9 cellular contexts compared by ENCODE assay signal in genomic region chr7:92641921-92642511, GRCh38. TPM values are rescaled to one million over a fixed set of nuclear protein-coding genes. Genes with fewer than 3 reads are reported as not detected.
DNase-seq lines count a peak whose midpoint lies in the region; ATAC-seq and TF ChIP-seq lines count a peak whose summit lies in the region.
"Had no signal": no experiment of that assay in that cellular context is flagged by ENCODE, and none has a peak within 500 bp of the region (broad histone marks: within the 10 kb centered on the region; RNA-seq: fewer than 3 reads in every experiment).

No MANE protein-coding gene starts in this region.

- no peaks in the 10 kb centered on the region for H3K27me3 ChIP-seq in tibial artery

- peak overlapping the region; percentile 60 for H3K4me3 Mint-ChIP-seq in activated T-cell treated with anti-CD3 and anti-CD28 coated beads, Interleukin-2, amount 50 U/mL, for 4 hours
- H3K4me3 Mint-ChIP-seq in naive B cell, result peak overlapping the region in 1 of 8 donors; percentile 27

- DNase-seq in EL (peak; percentile 87), M059J (ENCODE audit: low read depth) (peak; percentile 86), naive B cell (no peak), HuH-7 (ENCODE audit: low spot score) (no peak), tibial artery (no peak), NCI-H748 (lab: John Stamatoyannopoulos, UW; ENCODE audit: unreplicated experiment) (no peak)
- DNase-seq in activated T-cell treated with anti-CD3 and anti-CD28 coated beads, Interleukin-2, amount 50 U/mL, for 4 hours, result peak; percentile 42

- ATAC-seq in GM21737 (IDR thresholded peaks at IDR 0.05; ENCODE audit: unreplicated experiment) (peak; percentile 62), naive B cell (ENCODE audit: low read depth in 2 of 2) (peak; percentile 63 to 73)
- ATAC-seq in activated T-cell treated with anti-CD3 and anti-CD28 coated beads, Interleukin-2, amount 50 U/mL, for 4 hours, result peak; percentile 78 to 81

- peak overlapping the region; percentile 1 to 77 (median 48) for H3K27ac Mint-ChIP-seq in naive B cell

- H3K36me3 ChIP-seq in tibial artery, result no peaks in the 10 kb centered on the region

- peaks cover 40% of the 10 kb centered on the region for H3K36me3 Mint-ChIP-seq in activated T-cell treated with anti-CD3 and anti-CD28 coated beads, Interleukin-2, amount 50 U/mL, for 4 hours (ENCODE audit: insufficient read depth)
- H3K36me3 Mint-ChIP-seq in naive B cell, result no peaks in the 10 kb centered on the region

- no peak for TF ChIP-seq CTCF in tibial artery (IDR thresholded peaks at IDR 0.05)

- no peaks in the 10 kb centered on the region for H3K9me3 ChIP-seq in tibial artery

- intact Hi-C loops in tibial artery (cut with DNase I; ENCODE audit: low total_unique reads), result no loop called here

- no peak overlapping the region for H3K4me3 ChIP-seq in tibial artery
- H3K4me3 ChIP-seq: lung had no signal

- no peaks in the 10 kb centered on the region for H3K27me3 Mint-ChIP-seq in activated T-cell treated with anti-CD3 and anti-CD28 coated beads, Interleukin-2, amount 50 U/mL, for 4 hours (ENCODE audit: low read depth)
- no peaks in the 10 kb centered on the region for H3K27me3 Mint-ChIP-seq in naive B cell

- H3K9me3 Mint-ChIP-seq in activated T-cell treated with anti-CD3 and anti-CD28 coated beads, Interleukin-2, amount 50 U/mL, for 4 hours, result no peaks in the 10 kb centered on the region
- H3K9me3 Mint-ChIP-seq in naive B cell, result no peaks in the 10 kb centered on the region

- no peak overlapping the region for H3K27ac ChIP-seq in tibial artery

- peaks cover 0 to 45% (median 14%) of the 10 kb centered on the region in 4 donors for H3K4me1 ChIP-seq in tibial artery

- H3K4me1 Mint-ChIP-seq in activated T-cell treated with anti-CD3 and anti-CD28 coated beads, Interleukin-2, amount 50 U/mL, for 4 hours (ENCODE audit: low read depth), result peaks cover 84% of the 10 kb centered on the region
- H3K4me1 Mint-ChIP-seq in naive B cell, result peaks cover 26 to 40% (median 30%) of the 10 kb centered on the region in 3 donors

RNA-seq across cellular contexts. Expression of gene FAM133B, which starts 51.8 kb away (rescaled TPM):
- total RNA-seq in M059J (2014; rRNA removed; shearing (Covaris generic)), result 14.1 and 20.5 TPM in 2 replicates
- total RNA-seq in activated T-cell treated with anti-CD3 and anti-CD28 coated beads, Interleukin-2, amount 50 U/mL, for 4 hours, result 10 to 100 TPM; 35.3 to 37.8 (median 36.0) TPM
- polyA plus RNA-seq in naive B cell (ENCODE audit: low read depth in 6 of 6), result 10 to 100 TPM; 18.6 to 34.6 (median 24.2) TPM

Comparison
In these comparisons a context has a peak if more than half of its experiments do, and no peak if none do; other contexts are left out.
1. DNase-seq: peak in EL (single experiment), M059J (single experiment) and activated T-cell treated with anti-CD3 and anti-CD28 coated beads, Interleukin-2, amount 50 U/mL, for 4 hours (single experiment); none in naive B cell (single experiment), HuH-7 (single experiment), tibial artery (0 of 2) and NCI-H748 (single experiment).
2. Peak in every context shown above with its lines, with median percentiles within 50 percentile points of each other: ATAC-seq.